1 cellular context compared by ENCODE assay signal in the genomic region with DNA sequence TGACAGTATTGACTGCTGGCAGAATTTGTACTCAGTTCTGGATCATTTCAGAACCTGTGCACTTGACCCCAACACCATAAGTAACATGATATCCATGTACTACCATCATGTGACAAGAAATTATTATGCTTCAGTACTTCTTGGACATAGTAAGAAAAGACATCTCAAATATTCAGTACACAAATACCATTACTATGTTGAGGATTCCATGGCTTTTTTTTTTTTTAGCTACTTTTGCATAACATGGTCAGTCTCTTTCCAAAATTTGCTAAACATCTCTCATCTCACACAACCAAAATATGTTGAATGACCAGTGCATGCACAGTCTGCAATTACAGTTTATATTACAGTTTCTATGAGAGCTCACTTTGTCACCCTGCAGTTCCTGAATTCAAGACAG.
TF ChIP-seq lines count a peak whose summit lies in the region.

No MANE protein-coding gene starts in this region.

TF ChIP-seq in IMR-90, 13 proteins besides CTCF, POLR2A, EP300 and RAD21:
- TF ChIP-seq NFE2L2 (IDR thresholded peaks at IDR 0.05; ENCODE audit: low read depth, low read length) = no peak
- TF ChIP-seq, protein P1, sequence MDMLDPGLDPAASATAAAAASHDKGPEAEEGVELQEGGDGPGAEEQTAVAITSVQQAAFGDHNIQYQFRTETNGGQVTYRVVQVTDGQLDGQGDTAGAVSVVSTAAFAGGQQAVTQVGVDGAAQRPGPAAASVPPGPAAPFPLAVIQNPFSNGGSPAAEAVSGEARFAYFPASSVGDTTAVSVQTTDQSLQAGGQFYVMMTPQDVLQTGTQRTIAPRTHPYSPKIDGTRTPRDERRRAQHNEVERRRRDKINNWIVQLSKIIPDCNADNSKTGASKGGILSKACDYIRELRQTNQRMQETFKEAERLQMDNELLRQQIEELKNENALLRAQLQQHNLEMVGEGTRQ (IDR thresholded peaks at IDR 0.05; ENCODE audit: low read depth, low read length) = no peak
- no peak for TF ChIP-seq MXI1 (IDR thresholded peaks at IDR 0.05; ENCODE audit: borderline replicate concordance, low read depth, low read length)
- TF ChIP-seq CHD1 (IDR thresholded peaks at IDR 0.05; ENCODE audit: low read depth, low read length) = no peak
- TF ChIP-seq, protein P2, sequence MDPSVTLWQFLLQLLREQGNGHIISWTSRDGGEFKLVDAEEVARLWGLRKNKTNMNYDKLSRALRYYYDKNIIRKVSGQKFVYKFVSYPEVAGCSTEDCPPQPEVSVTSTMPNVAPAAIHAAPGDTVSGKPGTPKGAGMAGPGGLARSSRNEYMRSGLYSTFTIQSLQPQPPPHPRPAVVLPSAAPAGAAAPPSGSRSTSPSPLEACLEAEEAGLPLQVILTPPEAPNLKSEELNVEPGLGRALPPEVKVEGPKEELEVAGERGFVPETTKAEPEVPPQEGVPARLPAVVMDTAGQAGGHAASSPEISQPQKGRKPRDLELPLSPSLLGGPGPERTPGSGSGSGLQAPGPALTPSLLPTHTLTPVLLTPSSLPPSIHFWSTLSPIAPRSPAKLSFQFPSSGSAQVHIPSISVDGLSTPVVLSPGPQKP (IDR thresholded peaks at IDR 0.05; ENCODE audit: borderline replicate concordance, low read depth, low read length) = no peak
- TF ChIP-seq FOS (IDR thresholded peaks at IDR 0.05; ENCODE audit: low read depth, low read length) = no peak
- TF ChIP-seq MAFK (IDR thresholded peaks at IDR 0.05; ENCODE audit: low read depth, low read length) = no peak
- no peak for TF ChIP-seq RCOR1 (IDR thresholded peaks at IDR 0.05; ENCODE audit: insufficient replicate concordance, low read length)
- TF ChIP-seq CEBPB (IDR thresholded peaks at IDR 0.05; ENCODE audit: low read depth, low read length) = no peak
- TF ChIP-seq SMC3 (IDR thresholded peaks at IDR 0.05; ENCODE audit: low read depth, low read length) = no peak
- TF ChIP-seq MAZ (IDR thresholded peaks at IDR 0.05; ENCODE audit: borderline replicate concordance, low read depth, low read length) = no peak
- no peak for TF ChIP-seq BHLHE40 (IDR thresholded peaks at IDR 0.05; ENCODE audit: low read depth, low read length)
- TF ChIP-seq RFX5 (IDR thresholded peaks at IDR 0.05; ENCODE audit: low read depth, low read length) = no peak
TF ChIP-seq in IMR-90: peak in this region for 0.
